ENCODE assay signal across 8 cellular contexts in the genomic region with DNA sequence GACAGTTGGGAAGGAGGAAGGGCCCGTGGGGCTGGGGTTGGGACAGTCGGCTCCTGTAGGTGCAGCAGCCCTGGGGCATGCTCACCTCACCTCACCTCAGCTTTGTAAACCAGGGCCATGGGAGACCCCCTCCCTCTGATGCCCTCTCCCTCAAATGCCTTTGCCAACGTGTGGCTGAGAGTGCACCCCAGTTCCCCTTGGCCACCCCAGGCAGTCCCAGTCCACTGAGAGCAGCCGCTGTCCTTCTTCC. TPM values are rescaled to one million over a fixed set of nuclear protein-coding genes. Genes with fewer than 3 reads are reported as not detected.
DNase-seq lines count a peak whose midpoint lies in the region; ATAC-seq and TF ChIP-seq lines count a peak whose summit lies in the region.

No MANE protein-coding gene starts in this region.

- peak overlapping the region; percentile 99 to 100 (median 100) for H3K27ac Mint-ChIP-seq in CD14-positive monocyte
- H3K27ac Mint-ChIP-seq in nephron, result peak overlapping the region; percentile 99 to 100 (median 99)

- H3K27me3 Mint-ChIP-seq in CD14-positive monocyte (ENCODE audit: low read depth in 3 of 3) (peaks cover 0 to 19% (median 8%) of the 10 kb centered on the region in 3 donors), nephron (ENCODE audit: low read depth) (no peaks in the 10 kb centered on the region)

- H3K36me3 Mint-ChIP-seq in CD14-positive monocyte (peaks cover 17 to 20% of the 10 kb centered on the region in 2 donors), nephron (ENCODE audit: low read depth) (no peaks in the 10 kb centered on the region)

- intact Hi-C loops in CD14-positive monocyte (cut with micrococcal nuclease), result loop anchor here (2.0 to 10.0 kb wide), 3 partner anchors 36 to 54 kb away; a partner anchor contains a TSS

- peak overlapping the region; percentile 34 for H3K4me3 ChIP-seq in LNCaP clone FGC (ENCODE audit: low read depth, low read length)
- peak overlapping the region; percentile 90 for H3K4me3 ChIP-seq in coronary artery

- peaks cover 45% of the 10 kb centered on the region for H3K4me1 Mint-ChIP-seq in CD14-positive monocyte
- H3K4me1 Mint-ChIP-seq in nephron, result peaks cover 75% of the 10 kb centered on the region

- peak overlapping the region; percentile 99 to 100 for H3K27ac ChIP-seq in coronary artery

- peak overlapping the region; percentile 90 to 100 for H3K4me3 Mint-ChIP-seq in CD14-positive monocyte
- H3K4me3 Mint-ChIP-seq in nephron, result peak overlapping the region; percentile 74 to 83 (median 76)

- DNase-seq in CD14-positive monocyte (ENCODE audit: low spot score) (no peak), LNCaP clone FGC (ENCODE audit: low read depth) (no peak), coronary artery (ENCODE audit: low spot score) (no peak), NCI-H1105 (lab: John Stamatoyannopoulos, UW) (no peak), GM19238 (ENCODE audit: insufficient read length, low spot score) (no peak), amniotic stem cell (lab: John Stamatoyannopoulos, UW) (no peak)

- H3K9me3 Mint-ChIP-seq in CD14-positive monocyte, result peaks cover under 1 to 7% (median 4%) of the 10 kb centered on the region in 7 donors
- H3K9me3 Mint-ChIP-seq in nephron, result no peaks in the 10 kb centered on the region

- no peak for ATAC-seq in GM18873 (IDR thresholded peaks at IDR 0.05; ENCODE audit: low FRiP score, unreplicated experiment)

- TF ChIP-seq CTCF in CD14-positive monocyte (IDR thresholded peaks at IDR 0.05), result no peak
- no peak for TF ChIP-seq CTCF in LNCaP clone FGC (IDR thresholded peaks at IDR 0.05; ENCODE audit: control insufficient read depth, extremely low read depth, insufficient read depth)
- TF ChIP-seq CTCF in coronary artery (IDR thresholded peaks at IDR 0.05), result no peak
- no peak for TF ChIP-seq CTCF in nephron (IDR thresholded peaks at IDR 0.05; ENCODE audit: unreplicated experiment in 3 of 3)

RNA-seq across cellular contexts. Expression of a gene that starts 4.2 kb away (rescaled TPM):
- 1 to 10 TPM in 1 of 2 donors, under 1 TPM in 1; 0.90 to 1.3 TPM for polyA plus RNA-seq in CD14-positive monocyte

RNA-seq across cellular contexts. Expression of a gene that starts 31.9 kb away (rescaled TPM):
- polyA plus RNA-seq in CD14-positive monocyte, result 10 to 100 TPM; 33.7 to 41.2 TPM

RNA-seq across cellular contexts. Expression of a gene that starts 35.9 kb away (rescaled TPM):
- polyA plus RNA-seq in CD14-positive monocyte, result 1 to 10 TPM; 3.7 to 4.1 TPM
